Comparison of ENCODE assay signal across 8 cellular contexts in genomic region chr10:113126506-113127192, GRCh38.
DNase-seq lines count a peak whose midpoint lies in the region; ATAC-seq lines count a peak whose summit lies in the region.

No MANE protein-coding gene starts in this region.

- no peak overlapping the region for H3K27ac Mint-ChIP-seq in activated CD4-positive, alpha-beta memory T cell treated with anti-CD3 and anti-CD28 coated beads, Interleukin-2, amount 10 ng/mL, durations not matched to agents 7 days and 5 days

- no peaks in the 10 kb centered on the region for H3K9me3 Mint-ChIP-seq in activated CD4-positive, alpha-beta memory T cell treated with anti-CD3 and anti-CD28 coated beads, Interleukin-2, amount 10 ng/mL, durations not matched to agents 7 days and 5 days

- H3K9me3 ChIP-seq in ectodermal cell (ENCODE audit: control insufficient read depth, low read length) = no peaks in the 10 kb centered on the region

- peaks cover 52% of the 10 kb centered on the region for H3K4me1 ChIP-seq in ectodermal cell (ENCODE audit: control insufficient read depth, insufficient read depth, low read length)

- H3K27me3 Mint-ChIP-seq in activated CD4-positive, alpha-beta memory T cell treated with anti-CD3 and anti-CD28 coated beads, Interleukin-2, amount 10 ng/mL, durations not matched to agents 7 days and 5 days = peaks cover 64% of the 10 kb centered on the region

- peaks cover 4% of the 10 kb centered on the region for H3K4me1 Mint-ChIP-seq in activated CD4-positive, alpha-beta memory T cell treated with anti-CD3 and anti-CD28 coated beads, Interleukin-2, amount 10 ng/mL, durations not matched to agents 7 days and 5 days

- H3K27ac ChIP-seq in ectodermal cell (ENCODE audit: insufficient read depth, low read depth, low read length, poor library complexity, severe bottlenecking) = peak overlapping the region; percentile 60

- WGBS in ectodermal cell, 2 experiments = 1% methylated on average over 49 of the region's 50 CpGs

- H3K36me3 Mint-ChIP-seq in activated CD4-positive, alpha-beta memory T cell treated with anti-CD3 and anti-CD28 coated beads, Interleukin-2, amount 10 ng/mL, durations not matched to agents 7 days and 5 days (ENCODE audit: low read depth) = no peaks in the 10 kb centered on the region

- H3K4me3 ChIP-seq in ectodermal cell (ENCODE audit: insufficient read depth, low read depth, low read length) = peak overlapping the region; percentile 30

- POLR2A ChIA-PET in activated CD4-positive, alpha-beta memory T cell treated with anti-CD3 and anti-CD28 coated beads, Interleukin-2, amount 10 ng/mL, durations not matched to agents 7 days and 5 days (lab: Charles Lee) = no interaction called here

- no peak overlapping the region for H3K4me3 Mint-ChIP-seq in activated CD4-positive, alpha-beta memory T cell treated with anti-CD3 and anti-CD28 coated beads, Interleukin-2, amount 10 ng/mL, durations not matched to agents 7 days and 5 days

- ATAC-seq in HG02884 (IDR thresholded peaks at IDR 0.05; ENCODE audit: unreplicated experiment) = no peak

- CTCF ChIA-PET in activated CD4-positive, alpha-beta memory T cell treated with anti-CD3 and anti-CD28 coated beads, Interleukin-2, amount 10 ng/mL, durations not matched to agents 7 days and 5 days (lab: Charles Lee) = interaction anchor here (0.7 to 1.2 kb wide), 4 partner anchors 37 to 436 kb away, joined by 3 read pairs; no protein-coding TSS in a partner anchor

- no peaks in the 10 kb centered on the region for H3K36me3 ChIP-seq in ectodermal cell (ENCODE audit: control insufficient read depth, insufficient read depth, low read length)

- peaks cover 12% of the 10 kb centered on the region for H3K27me3 ChIP-seq in ectodermal cell (ENCODE audit: control insufficient read depth, insufficient read depth, low read length, poor library complexity, severe bottlenecking)

- peak; percentile 44 to 62 for DNase-seq in NCI-H2081 (lab: John Stamatoyannopoulos, UW)
- no peak for DNase-seq in NCI-H2081 treated with DMSO at 0.1 percent for 48 hours (lab: John Stamatoyannopoulos, UW)
- peak; percentile 63 for DNase-seq in NCI-H2196 (lab: John Stamatoyannopoulos, UW; ENCODE audit: unreplicated experiment)
- peak; percentile 40 for DNase-seq in activated CD4-positive, alpha-beta memory T cell treated with anti-CD3 and anti-CD28 coated beads, Interleukin-2, amount 10 ng/mL, durations not matched to agents 7 days and 5 days
- DNase-seq in lung microvascular endothelial cell (ENCODE audit: low read depth in 2 of 2) = peak; percentile 84 to 89
- peak; percentile 5 to 43 for DNase-seq in stimulated activated CD4-positive, alpha-beta T cell treated with anti-CD3 and anti-CD28 coated beads, Interleukin-4, amount 100 ng/mL, for 4 hours
